ENCODE assay signal across 26 cellular contexts in the genomic region with DNA sequence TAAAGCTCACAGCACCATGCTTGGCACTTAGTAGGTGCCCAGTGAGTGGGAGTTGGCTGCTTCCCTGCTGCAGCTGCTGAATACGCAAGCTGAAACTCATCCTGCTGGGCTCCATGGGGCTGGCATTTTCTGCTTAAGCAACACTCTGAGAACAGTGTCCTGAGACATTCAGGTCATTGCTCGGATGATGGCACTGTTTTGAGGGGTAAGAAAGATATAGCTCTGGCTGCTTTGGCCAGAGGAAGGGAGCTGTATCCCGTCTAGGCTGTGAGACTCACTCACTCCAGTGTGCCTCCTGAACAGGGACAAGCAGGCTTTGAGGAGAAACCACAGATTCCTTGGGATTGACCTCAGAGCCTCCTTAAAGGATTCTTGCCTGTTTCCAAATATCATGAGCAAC.
"Had no signal": no experiment of that assay in that cellular context is flagged by ENCODE, and none has a peak within 500 bp of the region (broad histone marks: within the 10 kb centered on the region; RNA-seq: fewer than 3 reads in every experiment).

No MANE protein-coding gene starts in this region.

- H3K27ac ChIP-seq: adrenal gland, colonic mucosa, dorsolateral prefrontal cortex, heart left ventricle, sigmoid colon, thoracic aorta, WERI-Rb-1 had no signal

- DNase-seq: activated CD4-positive, alpha-beta T cell treated with anti-CD3 and anti-CD28 coated beads, Interleukin-2, amount 10 ng/mL, durations not matched to agents 7 days and 5 days; activated CD4-positive, CD25-positive, alpha-beta regulatory T cell treated with anti-CD3 and anti-CD28 coated beads, Interleukin-2, amount 50 U/mL, for 72 hours; activated CD8-positive, alpha-beta memory T cell treated with anti-CD3 and anti-CD28 coated beads, Interleukin-2, amount 10 ng/mL, durations not matched to agents 7 days and 5 days; activated CD8-positive, alpha-beta T cell treated with anti-CD3 and anti-CD28 coated beads for 36 hours; activated T-cell treated with anti-CD3 and anti-CD28 coated beads for 4 hours; adrenal gland; colonic mucosa; dorsolateral prefrontal cortex; effector memory CD8-positive, alpha-beta T cell; heart left ventricle; islet precursor cell; left colon; mesenchymal stem cell; nucleus accumbens; stimulated activated CD4-positive, alpha-beta T cell treated with anti-CD3 and anti-CD28 coated beads, Interleukin-2, amount 100 ng/mL, for 48 hours; stimulated activated CD8-positive, alpha-beta memory T cell treated with anti-CD3 and anti-CD28 coated beads, Interleukin-4, amount 100 ng/mL, for 48 hours; stimulated activated naive CD4-positive, alpha-beta T cell; T-helper 1 cell; WERI-Rb-1 had no signal

- H3K27me3 ChIP-seq: adrenal gland, colonic mucosa, dorsolateral prefrontal cortex, heart left ventricle, sigmoid colon had no signal

- H3K9me3 ChIP-seq: adrenal gland, colonic mucosa, heart left ventricle, sigmoid colon, thoracic aorta had no signal

- H3K4me3 ChIP-seq: adrenal gland, colonic mucosa, dorsolateral prefrontal cortex, heart left ventricle, sigmoid colon, thoracic aorta had no signal

- ATAC-seq: activated CD8-positive, alpha-beta memory T cell treated with anti-CD3 and anti-CD28 coated beads, Interleukin-2, amount 10 ng/mL, durations not matched to agents 7 days and 5 days; activated CD8-positive, alpha-beta T cell treated with anti-CD3 and anti-CD28 coated beads for 36 hours; activated naive CD4-positive, alpha-beta T cell treated with anti-CD3 and anti-CD28 coated beads, Interleukin-2, amount 50 U/mL, for 72 hours; effector memory CD8-positive, alpha-beta T cell; esophagus mucosa; heart left ventricle; left colon had no signal

- H3K4me1 ChIP-seq: adrenal gland, colonic mucosa, heart left ventricle, sigmoid colon had no signal

- FAIRE-seq: astrocyte, endothelial cell of umbilical vein, TTC549 had no signal

- H3K36me3 ChIP-seq: colonic mucosa had no signal
